ENCODE assay signal across 1 cellular context in the genomic region with DNA sequence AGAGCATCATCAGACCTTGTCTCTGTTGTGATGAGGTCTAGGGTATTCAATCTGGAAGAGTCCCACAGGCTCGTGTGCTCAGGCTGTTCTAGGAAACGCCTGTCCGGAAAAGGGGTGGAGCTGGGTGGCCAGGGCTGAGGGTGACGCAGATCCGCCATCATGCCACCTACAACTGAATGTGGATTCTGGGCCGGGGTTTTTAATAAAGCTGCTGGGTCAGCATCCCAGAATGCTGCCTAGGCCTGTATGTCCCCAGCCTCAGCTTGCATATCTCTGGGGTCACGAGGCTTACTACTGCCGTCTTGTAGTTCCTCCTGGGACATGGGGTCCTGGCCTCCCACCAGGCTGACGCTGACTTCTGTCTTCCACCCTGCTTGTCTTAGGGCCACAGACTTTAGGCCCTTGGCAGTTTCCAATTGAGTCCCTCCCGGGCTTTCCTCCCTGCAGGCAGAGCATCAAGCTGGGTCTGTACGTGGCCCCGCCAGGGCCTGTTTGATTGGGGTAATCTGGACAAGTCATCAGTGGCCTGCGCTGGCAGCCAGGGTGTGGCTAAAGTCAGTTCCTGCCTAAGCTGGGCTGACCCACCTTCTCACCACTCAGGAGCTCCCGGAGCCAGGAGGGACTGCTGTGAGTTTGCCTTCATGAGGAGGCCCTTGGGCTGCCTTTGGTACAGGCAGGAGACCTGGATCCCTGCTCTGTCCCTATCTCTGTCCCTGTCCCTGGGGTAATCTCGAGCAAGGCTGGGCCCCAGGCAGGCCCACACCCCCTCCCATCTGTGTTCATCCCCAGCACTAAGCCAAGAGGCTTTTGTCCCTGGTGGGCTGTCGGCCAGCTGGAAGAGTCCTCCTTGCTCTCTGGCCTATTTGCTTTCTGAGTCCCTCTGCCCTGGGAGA.
TF ChIP-seq lines count a peak whose summit lies in the region.

No MANE protein-coding gene starts in this region.

TF ChIP-seq in K562, 482 proteins besides CTCF, POLR2A, EP300 and RAD21 (continued from another document and continues in another):
- TF ChIP-seq, protein P1, sequence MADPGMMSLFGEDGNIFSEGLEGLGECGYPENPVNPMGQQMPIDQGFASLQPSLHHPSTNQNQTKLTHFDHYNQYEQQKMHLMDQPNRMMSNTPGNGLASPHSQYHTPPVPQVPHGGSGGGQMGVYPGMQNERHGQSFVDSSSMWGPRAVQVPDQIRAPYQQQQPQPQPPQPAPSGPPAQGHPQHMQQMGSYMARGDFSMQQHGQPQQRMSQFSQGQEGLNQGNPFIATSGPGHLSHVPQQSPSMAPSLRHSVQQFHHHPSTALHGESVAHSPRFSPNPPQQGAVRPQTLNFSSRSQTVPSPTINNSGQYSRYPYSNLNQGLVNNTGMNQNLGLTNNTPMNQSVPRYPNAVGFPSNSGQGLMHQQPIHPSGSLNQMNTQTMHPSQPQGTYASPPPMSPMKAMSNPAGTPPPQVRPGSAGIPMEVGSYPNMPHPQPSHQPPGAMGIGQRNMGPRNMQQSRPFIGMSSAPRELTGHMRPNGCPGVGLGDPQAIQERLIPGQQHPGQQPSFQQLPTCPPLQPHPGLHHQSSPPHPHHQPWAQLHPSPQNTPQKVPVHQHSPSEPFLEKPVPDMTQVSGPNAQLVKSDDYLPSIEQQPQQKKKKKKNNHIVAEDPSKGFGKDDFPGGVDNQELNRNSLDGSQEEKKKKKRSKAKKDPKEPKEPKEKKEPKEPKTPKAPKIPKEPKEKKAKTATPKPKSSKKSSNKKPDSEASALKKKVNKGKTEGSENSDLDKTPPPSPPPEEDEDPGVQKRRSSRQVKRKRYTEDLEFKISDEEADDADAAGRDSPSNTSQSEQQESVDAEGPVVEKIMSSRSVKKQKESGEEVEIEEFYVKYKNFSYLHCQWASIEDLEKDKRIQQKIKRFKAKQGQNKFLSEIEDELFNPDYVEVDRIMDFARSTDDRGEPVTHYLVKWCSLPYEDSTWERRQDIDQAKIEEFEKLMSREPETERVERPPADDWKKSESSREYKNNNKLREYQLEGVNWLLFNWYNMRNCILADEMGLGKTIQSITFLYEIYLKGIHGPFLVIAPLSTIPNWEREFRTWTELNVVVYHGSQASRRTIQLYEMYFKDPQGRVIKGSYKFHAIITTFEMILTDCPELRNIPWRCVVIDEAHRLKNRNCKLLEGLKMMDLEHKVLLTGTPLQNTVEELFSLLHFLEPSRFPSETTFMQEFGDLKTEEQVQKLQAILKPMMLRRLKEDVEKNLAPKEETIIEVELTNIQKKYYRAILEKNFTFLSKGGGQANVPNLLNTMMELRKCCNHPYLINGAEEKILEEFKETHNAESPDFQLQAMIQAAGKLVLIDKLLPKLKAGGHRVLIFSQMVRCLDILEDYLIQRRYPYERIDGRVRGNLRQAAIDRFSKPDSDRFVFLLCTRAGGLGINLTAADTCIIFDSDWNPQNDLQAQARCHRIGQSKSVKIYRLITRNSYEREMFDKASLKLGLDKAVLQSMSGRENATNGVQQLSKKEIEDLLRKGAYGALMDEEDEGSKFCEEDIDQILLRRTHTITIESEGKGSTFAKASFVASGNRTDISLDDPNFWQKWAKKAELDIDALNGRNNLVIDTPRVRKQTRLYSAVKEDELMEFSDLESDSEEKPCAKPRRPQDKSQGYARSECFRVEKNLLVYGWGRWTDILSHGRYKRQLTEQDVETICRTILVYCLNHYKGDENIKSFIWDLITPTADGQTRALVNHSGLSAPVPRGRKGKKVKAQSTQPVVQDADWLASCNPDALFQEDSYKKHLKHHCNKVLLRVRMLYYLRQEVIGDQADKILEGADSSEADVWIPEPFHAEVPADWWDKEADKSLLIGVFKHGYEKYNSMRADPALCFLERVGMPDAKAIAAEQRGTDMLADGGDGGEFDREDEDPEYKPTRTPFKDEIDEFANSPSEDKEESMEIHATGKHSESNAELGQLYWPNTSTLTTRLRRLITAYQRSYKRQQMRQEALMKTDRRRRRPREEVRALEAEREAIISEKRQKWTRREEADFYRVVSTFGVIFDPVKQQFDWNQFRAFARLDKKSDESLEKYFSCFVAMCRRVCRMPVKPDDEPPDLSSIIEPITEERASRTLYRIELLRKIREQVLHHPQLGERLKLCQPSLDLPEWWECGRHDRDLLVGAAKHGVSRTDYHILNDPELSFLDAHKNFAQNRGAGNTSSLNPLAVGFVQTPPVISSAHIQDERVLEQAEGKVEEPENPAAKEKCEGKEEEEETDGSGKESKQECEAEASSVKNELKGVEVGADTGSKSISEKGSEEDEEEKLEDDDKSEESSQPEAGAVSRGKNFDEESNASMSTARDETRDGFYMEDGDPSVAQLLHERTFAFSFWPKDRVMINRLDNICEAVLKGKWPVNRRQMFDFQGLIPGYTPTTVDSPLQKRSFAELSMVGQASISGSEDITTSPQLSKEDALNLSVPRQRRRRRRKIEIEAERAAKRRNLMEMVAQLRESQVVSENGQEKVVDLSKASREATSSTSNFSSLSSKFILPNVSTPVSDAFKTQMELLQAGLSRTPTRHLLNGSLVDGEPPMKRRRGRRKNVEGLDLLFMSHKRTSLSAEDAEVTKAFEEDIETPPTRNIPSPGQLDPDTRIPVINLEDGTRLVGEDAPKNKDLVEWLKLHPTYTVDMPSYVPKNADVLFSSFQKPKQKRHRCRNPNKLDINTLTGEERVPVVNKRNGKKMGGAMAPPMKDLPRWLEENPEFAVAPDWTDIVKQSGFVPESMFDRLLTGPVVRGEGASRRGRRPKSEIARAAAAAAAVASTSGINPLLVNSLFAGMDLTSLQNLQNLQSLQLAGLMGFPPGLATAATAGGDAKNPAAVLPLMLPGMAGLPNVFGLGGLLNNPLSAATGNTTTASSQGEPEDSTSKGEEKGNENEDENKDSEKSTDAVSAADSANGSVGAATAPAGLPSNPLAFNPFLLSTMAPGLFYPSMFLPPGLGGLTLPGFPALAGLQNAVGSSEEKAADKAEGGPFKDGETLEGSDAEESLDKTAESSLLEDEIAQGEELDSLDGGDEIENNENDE (IDR thresholded peaks at IDR 0.05; ENCODE audit: low read depth, low read length): no peak
- TF ChIP-seq, protein P2, sequence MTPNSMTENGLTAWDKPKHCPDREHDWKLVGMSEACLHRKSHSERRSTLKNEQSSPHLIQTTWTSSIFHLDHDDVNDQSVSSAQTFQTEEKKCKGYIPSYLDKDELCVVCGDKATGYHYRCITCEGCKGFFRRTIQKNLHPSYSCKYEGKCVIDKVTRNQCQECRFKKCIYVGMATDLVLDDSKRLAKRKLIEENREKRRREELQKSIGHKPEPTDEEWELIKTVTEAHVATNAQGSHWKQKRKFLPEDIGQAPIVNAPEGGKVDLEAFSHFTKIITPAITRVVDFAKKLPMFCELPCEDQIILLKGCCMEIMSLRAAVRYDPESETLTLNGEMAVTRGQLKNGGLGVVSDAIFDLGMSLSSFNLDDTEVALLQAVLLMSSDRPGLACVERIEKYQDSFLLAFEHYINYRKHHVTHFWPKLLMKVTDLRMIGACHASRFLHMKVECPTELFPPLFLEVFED (CRISPR knock-in tag; conservative IDR thresholded peaks at IDR 0.05): 0 out of 2 replicates have a peak, but pooled peaks have one; percentile 21
- TF ChIP-seq ZNF174 (CRISPR knock-in tag; IDR thresholded peaks at IDR 0.05) (no peak), PTBP1 (IDR thresholded peaks at IDR 0.05; ENCODE audit: low read depth, low read length) (no peak), FOXA1 (IDR thresholded peaks at IDR 0.05; ENCODE audit: borderline replicate concordance) (no peak), TAF15 (IDR thresholded peaks at IDR 0.05; ENCODE audit: low read depth, low read length) (no peak), MAFG (tag; conservative IDR thresholded peaks at IDR 0.05) (peak; percentile 56), ZNF197 (CRISPR knock-in tag; IDR thresholded peaks at IDR 0.05; ENCODE audit: low read depth) (no peak), ILK (tag; IDR thresholded peaks at IDR 0.05; ENCODE audit: borderline replicate concordance, low read depth) (no peak), TAL1 (IDR thresholded peaks at IDR 0.05) (peak; percentile 19; the same call in 1 of the 2 replicates)
- TF ChIP-seq, protein P3, sequence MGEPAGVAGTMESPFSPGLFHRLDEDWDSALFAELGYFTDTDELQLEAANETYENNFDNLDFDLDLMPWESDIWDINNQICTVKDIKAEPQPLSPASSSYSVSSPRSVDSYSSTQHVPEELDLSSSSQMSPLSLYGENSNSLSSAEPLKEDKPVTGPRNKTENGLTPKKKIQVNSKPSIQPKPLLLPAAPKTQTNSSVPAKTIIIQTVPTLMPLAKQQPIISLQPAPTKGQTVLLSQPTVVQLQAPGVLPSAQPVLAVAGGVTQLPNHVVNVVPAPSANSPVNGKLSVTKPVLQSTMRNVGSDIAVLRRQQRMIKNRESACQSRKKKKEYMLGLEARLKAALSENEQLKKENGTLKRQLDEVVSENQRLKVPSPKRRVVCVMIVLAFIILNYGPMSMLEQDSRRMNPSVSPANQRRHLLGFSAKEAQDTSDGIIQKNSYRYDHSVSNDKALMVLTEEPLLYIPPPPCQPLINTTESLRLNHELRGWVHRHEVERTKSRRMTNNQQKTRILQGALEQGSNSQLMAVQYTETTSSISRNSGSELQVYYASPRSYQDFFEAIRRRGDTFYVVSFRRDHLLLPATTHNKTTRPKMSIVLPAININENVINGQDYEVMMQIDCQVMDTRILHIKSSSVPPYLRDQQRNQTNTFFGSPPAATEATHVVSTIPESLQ (CRISPR knock-in tag; IDR thresholded peaks at IDR 0.05): no peak
- TF ChIP-seq, protein P4, sequence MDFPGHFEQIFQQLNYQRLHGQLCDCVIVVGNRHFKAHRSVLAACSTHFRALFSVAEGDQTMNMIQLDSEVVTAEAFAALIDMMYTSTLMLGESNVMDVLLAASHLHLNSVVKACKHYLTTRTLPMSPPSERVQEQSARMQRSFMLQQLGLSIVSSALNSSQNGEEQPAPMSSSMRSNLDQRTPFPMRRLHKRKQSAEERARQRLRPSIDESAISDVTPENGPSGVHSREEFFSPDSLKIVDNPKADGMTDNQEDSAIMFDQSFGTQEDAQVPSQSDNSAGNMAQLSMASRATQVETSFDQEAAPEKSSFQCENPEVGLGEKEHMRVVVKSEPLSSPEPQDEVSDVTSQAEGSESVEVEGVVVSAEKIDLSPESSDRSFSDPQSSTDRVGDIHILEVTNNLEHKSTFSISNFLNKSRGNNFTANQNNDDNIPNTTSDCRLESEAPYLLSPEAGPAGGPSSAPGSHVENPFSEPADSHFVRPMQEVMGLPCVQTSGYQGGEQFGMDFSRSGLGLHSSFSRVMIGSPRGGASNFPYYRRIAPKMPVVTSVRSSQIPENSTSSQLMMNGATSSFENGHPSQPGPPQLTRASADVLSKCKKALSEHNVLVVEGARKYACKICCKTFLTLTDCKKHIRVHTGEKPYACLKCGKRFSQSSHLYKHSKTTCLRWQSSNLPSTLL (IDR thresholded peaks at IDR 0.05): no peak
- TF ChIP-seq, protein P5, sequence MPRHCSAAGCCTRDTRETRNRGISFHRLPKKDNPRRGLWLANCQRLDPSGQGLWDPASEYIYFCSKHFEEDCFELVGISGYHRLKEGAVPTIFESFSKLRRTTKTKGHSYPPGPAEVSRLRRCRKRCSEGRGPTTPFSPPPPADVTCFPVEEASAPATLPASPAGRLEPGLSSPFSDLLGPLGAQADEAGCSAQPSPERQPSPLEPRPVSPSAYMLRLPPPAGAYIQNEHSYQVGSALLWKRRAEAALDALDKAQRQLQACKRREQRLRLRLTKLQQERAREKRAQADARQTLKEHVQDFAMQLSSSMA (CRISPR knock-in tag; IDR thresholded peaks at IDR 0.05): 0 out of 2 replicates have a peak, but pooled peaks have one; percentile 37
- TF ChIP-seq, protein P6, sequence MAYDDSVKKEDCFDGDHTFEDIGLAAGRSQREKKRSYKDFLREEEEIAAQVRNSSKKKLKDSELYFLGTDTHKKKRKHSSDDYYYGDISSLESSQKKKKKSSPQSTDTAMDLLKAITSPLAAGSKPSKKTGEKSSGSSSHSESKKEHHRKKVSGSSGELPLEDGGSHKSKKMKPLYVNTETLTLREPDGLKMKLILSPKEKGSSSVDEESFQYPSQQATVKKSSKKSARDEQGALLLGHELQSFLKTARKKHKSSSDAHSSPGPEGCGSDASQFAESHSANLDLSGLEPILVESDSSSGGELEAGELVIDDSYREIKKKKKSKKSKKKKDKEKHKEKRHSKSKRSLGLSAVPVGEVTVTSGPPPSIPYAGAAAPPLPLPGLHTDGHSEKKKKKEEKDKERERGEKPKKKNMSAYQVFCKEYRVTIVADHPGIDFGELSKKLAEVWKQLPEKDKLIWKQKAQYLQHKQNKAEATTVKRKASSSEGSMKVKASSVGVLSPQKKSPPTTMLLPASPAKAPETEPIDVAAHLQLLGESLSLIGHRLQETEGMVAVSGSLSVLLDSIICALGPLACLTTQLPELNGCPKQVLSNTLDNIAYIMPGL (CRISPR knock-in tag; IDR thresholded peaks at IDR 0.05): 0 out of 2 replicates have a peak, but pooled peaks have one; percentile 30
- TF ChIP-seq, protein P7, sequence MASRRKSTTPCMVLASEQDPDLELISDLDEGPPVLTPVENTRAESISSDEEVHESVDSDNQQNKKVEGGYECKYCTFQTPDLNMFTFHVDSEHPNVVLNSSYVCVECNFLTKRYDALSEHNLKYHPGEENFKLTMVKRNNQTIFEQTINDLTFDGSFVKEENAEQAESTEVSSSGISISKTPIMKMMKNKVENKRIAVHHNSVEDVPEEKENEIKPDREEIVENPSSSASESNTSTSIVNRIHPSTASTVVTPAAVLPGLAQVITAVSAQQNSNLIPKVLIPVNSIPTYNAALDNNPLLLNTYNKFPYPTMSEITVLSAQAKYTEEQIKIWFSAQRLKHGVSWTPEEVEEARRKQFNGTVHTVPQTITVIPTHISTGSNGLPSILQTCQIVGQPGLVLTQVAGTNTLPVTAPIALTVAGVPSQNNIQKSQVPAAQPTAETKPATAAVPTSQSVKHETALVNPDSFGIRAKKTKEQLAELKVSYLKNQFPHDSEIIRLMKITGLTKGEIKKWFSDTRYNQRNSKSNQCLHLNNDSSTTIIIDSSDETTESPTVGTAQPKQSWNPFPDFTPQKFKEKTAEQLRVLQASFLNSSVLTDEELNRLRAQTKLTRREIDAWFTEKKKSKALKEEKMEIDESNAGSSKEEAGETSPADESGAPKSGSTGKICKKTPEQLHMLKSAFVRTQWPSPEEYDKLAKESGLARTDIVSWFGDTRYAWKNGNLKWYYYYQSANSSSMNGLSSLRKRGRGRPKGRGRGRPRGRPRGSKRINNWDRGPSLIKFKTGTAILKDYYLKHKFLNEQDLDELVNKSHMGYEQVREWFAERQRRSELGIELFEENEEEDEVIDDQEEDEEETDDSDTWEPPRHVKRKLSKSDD (conservative IDR thresholded peaks at IDR 0.05; ENCODE audit: low read length): no peak
- TF ChIP-seq, protein P8, sequence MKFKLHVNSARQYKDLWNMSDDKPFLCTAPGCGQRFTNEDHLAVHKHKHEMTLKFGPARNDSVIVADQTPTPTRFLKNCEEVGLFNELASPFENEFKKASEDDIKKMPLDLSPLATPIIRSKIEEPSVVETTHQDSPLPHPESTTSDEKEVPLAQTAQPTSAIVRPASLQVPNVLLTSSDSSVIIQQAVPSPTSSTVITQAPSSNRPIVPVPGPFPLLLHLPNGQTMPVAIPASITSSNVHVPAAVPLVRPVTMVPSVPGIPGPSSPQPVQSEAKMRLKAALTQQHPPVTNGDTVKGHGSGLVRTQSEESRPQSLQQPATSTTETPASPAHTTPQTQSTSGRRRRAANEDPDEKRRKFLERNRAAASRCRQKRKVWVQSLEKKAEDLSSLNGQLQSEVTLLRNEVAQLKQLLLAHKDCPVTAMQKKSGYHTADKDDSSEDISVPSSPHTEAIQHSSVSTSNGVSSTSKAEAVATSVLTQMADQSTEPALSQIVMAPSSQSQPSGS (CRISPR knock-in tag; IDR thresholded peaks at IDR 0.05): no peak
